ENCODE assay signal across 1 cellular context in the genomic region with DNA sequence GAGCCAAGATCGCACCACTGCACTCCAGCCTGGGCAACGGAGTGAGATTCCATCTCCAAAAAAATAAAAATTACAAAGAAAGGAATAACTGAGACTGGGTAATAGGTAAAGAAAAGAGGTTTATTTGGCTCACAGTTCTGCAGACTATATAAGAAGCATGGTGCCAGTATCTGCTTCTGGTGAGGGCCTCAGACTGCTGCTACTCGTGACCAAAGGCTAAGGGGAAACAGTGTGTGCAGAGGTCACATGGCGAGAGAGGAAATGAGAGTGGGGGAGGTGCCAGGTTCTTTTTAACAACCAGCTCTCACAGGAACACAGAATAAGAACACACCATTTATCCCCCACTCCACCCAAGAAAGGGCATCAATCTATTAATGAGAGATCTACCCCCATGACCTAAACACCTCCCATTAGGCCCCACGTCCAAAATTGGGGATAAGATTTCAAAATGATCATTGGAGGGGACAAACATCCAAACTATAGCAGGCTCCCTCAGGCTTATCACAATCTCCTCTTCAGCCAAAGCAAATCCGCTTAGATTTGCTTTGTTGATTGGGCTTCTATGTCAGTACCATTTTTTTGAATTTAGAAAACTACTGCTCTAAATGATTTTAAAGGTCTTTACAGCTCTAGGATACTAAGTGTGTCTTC.
TF ChIP-seq lines count a peak whose summit lies in the region.

No MANE protein-coding gene starts in this region.

TF ChIP-seq in WTC11, 78 proteins besides CTCF, POLR2A, EP300 and RAD21 (continued from another document):
- TF ChIP-seq, protein P1, sequence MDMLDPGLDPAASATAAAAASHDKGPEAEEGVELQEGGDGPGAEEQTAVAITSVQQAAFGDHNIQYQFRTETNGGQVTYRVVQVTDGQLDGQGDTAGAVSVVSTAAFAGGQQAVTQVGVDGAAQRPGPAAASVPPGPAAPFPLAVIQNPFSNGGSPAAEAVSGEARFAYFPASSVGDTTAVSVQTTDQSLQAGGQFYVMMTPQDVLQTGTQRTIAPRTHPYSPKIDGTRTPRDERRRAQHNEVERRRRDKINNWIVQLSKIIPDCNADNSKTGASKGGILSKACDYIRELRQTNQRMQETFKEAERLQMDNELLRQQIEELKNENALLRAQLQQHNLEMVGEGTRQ (CRISPR knock-in tag; IDR thresholded peaks at IDR 0.05) = peak; percentile 75
